Comparison of ENCODE assay signal across 1 cellular context in genomic region chr9:136051568-136052432, GRCh38.
TF ChIP-seq lines count a peak whose summit lies in the region.

No MANE protein-coding gene starts in this region.

TF ChIP-seq in HEK293, 187 proteins besides CTCF, POLR2A, EP300 and RAD21 (continued from another document and continues in another):
- TF ChIP-seq PRDM10 (tag by site-specific recombination; IDR thresholded peaks at IDR 0.05) (peak; percentile 85), ZBTB6 (tag by site-specific recombination; IDR thresholded peaks at IDR 0.05) (no peak), ZNF184 (tag by site-specific recombination; IDR thresholded peaks at IDR 0.05) (peak; percentile 57; the same call in 1 of the 2 replicates), ZFHX2 (tag by site-specific recombination; conservative IDR thresholded peaks at IDR 0.05) (peak; percentile 84), ZFP37 (tag by site-specific recombination; IDR thresholded peaks at IDR 0.05) (no peak), HOXD13 (CRISPR knock-in tag; IDR thresholded peaks at IDR 0.05; ENCODE audit: borderline replicate concordance) (no peak), KLF1 (tag by site-specific recombination; IDR thresholded peaks at IDR 0.05) (no peak), AEBP2 (tag by site-specific recombination; IDR thresholded peaks at IDR 0.05; ENCODE audit: borderline replicate concordance) (no peak), ZNF202 (tag by site-specific recombination; IDR thresholded peaks at IDR 0.05; ENCODE audit: borderline replicate concordance) (no peak), BCL6B (tag by site-specific recombination; IDR thresholded peaks at IDR 0.05) (0 out of 2 replicates have a peak, but pooled peaks have one; percentile 14), ZNF2 (tag by site-specific recombination; IDR thresholded peaks at IDR 0.05) (peak; percentile 80; the same call in 1 of the 2 replicates), FEZF1 (tag by site-specific recombination; IDR thresholded peaks at IDR 0.05) (peak; percentile 36; the same call in 1 of the 2 replicates), TSHZ1 (tag by site-specific recombination; IDR thresholded peaks at IDR 0.05; ENCODE audit: borderline replicate concordance) (peak; percentile 45; the same call in 1 of the 2 replicates), GLIS2 (tag by site-specific recombination; IDR thresholded peaks at IDR 0.05) (no peak), ZNF221 (tag by site-specific recombination; IDR thresholded peaks at IDR 0.05; ENCODE audit: borderline replicate concordance) (no peak), ZNF701 (tag by site-specific recombination; IDR thresholded peaks at IDR 0.05) (no peak), ZNF169 (tag by site-specific recombination; IDR thresholded peaks at IDR 0.05) (no peak), ZNF692 (tag by site-specific recombination; IDR thresholded peaks at IDR 0.05) (0 out of 2 replicates have a peak, but pooled peaks have one; percentile 10), ZNF670 (tag by site-specific recombination; IDR thresholded peaks at IDR 0.05; ENCODE audit: low read depth) (no peak), HOXC10 (CRISPR knock-in tag; IDR thresholded peaks at IDR 0.05) (peak; percentile 98; the same call in 1 of the 2 replicates), ZNF112 (tag by site-specific recombination; IDR thresholded peaks at IDR 0.05) (no peak), ZNF398 (tag by site-specific recombination; IDR thresholded peaks at IDR 0.05) (peak; percentile 83), MEIS1 (CRISPR knock-in tag; IDR thresholded peaks at IDR 0.05; ENCODE audit: borderline replicate concordance) (peak; percentile 95; the same call in 1 of the 2 replicates), ZBTB44 (tag by site-specific recombination; IDR thresholded peaks at IDR 0.05) (peak; percentile 90), ZNF133 (tag by site-specific recombination; IDR thresholded peaks at IDR 0.05) (no peak), ZBTB26 (tag by site-specific recombination; optimal IDR thresholded peaks at IDR 0.05) (peak; percentile 86), OVOL3 (tag by site-specific recombination; IDR thresholded peaks at IDR 0.05) (no peak), ZNF530 (tag by site-specific recombination; IDR thresholded peaks at IDR 0.05; ENCODE audit: low read depth) (no peak), ZNF280D (tag by site-specific recombination; IDR thresholded peaks at IDR 0.05) (no peak), ZNF654 (tag by site-specific recombination; IDR thresholded peaks at IDR 0.05; ENCODE audit: low read depth) (no peak), PBX3 (CRISPR knock-in tag; IDR thresholded peaks at IDR 0.05) (no peak), BCL11B (tag by site-specific recombination; IDR thresholded peaks at IDR 0.05; ENCODE audit: low read depth) (no peak; the same call in 1 of the 2 replicates), ZNF623 (tag by site-specific recombination; IDR thresholded peaks at IDR 0.05) (no peak)
